In the genomic region with DNA sequence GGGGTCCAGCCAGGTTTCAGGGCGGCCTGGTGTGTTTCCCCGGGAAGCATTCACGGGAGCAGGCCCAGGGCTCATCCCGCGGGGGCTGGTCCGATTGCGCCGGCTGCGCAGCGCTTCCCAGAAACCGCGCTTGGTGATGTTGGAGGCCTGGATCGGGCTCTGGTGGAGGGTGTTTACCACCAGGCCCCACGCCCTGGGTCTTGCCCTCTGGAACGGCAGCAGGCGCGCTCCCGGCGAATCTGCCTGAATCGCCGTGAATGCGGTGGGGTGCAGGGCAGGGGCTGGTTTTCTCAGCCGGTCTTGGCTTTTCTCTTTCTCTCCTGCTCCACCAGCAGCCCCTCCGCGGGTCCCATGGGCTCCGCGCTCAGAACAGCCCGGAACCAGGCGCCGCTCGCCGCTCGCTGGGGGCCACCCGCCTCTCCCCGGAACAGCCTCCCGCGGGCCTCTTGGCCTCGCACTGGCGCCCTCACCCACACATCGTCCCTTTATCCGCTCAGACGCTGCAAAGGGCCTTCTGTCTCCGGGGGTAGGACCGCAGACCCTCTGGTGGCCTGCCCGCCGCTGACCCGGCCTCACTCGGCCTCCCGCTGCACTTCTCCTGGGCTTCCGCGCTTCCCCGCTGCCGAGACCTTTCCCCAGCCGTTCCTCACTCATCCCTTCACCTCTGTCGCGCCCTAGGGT, we compare ENCODE assay signal across 17 cellular contexts.
DNase-seq lines count a peak whose midpoint lies in the region; ATAC-seq and TF ChIP-seq lines count a peak whose summit lies in the region.
"Had no signal": no experiment of that assay in that cellular context is flagged by ENCODE, and none has a peak within 500 bp of the region (broad histone marks: within the 10 kb centered on the region; RNA-seq: fewer than 3 reads in every experiment).

No MANE protein-coding gene starts in this region.

- H3K9me2 ChIP-seq in GM23338 (ENCODE audit: insufficient read depth) (no peaks in the 10 kb centered on the region), hepatocyte (replicated peaks; ENCODE audit: insufficient read depth) (no peaks in the 10 kb centered on the region)

- no peaks in the 10 kb centered on the region; the same call in 2 of the 3 replicates for H3K36me3 Mint-ChIP-seq in GM23338 (ENCODE audit: low read depth)
- H3K36me3 Mint-ChIP-seq: T-cell had no signal

- no peaks in the 10 kb centered on the region for H4K20me1 ChIP-seq in GM23338 (replicated peaks; ENCODE audit: insufficient read depth)
- no peaks in the 10 kb centered on the region for H4K20me1 ChIP-seq in hepatocyte (ENCODE audit: insufficient read depth, poor library complexity, severe bottlenecking)
- H4K20me1 ChIP-seq: BLaER1 treated with 17β-estradiol and CSF1 and Interleukin-3, amounts not matched to agents 10 nM and 100 nM had no signal

- no peak for TF ChIP-seq POLR2A in breast epithelium (IDR thresholded peaks at IDR 0.05)

- H3K27me3 ChIP-seq in GM23338 (ENCODE audit: insufficient read depth) (peaks cover 48% of the 10 kb centered on the region), breast epithelium (peaks cover 0 to 19% of the 10 kb centered on the region in 2 donors), hepatocyte (peaks cover 4% of the 10 kb centered on the region), psoas muscle (ENCODE audit: insufficient read depth in 3 of 3, low read length in 2 of 3) (peaks cover 0 to 35% (median 22%) of the 10 kb centered on the region in 3 donors)
- H3K27me3 ChIP-seq: BLaER1 treated with 17β-estradiol and CSF1 and Interleukin-3, amounts not matched to agents 10 nM and 100 nM had no signal

- 44% methylated on average over 40 of the region's 56 CpGs for WGBS in hepatocyte (ENCODE audit: low lambda C conversion rate, missing lambda C conversion rate)
- 15 to 22% (median 17%) methylated on average over 48 to 56 of the region's 56 CpGs for WGBS in psoas muscle, 3 donors

- no peaks in the 10 kb centered on the region; the same call in 2 of the 3 replicates for H3K9me3 Mint-ChIP-seq in GM23338
- H3K9me3 Mint-ChIP-seq: activated T-helper 2 cell treated with anti-CD3 and anti-CD28 coated beads, Interferon-gamma antibody, Interleukin-2, Interleukin-4, amounts not matched to agents 10 μg/mL and 5 μg/mL and 100 μg/mL, durations not matched to agents 14 hours and 24 hours and 36 hours; T-cell had no signal

- ATAC-seq in GM23338 (peak; percentile 71), psoas muscle (peak in 1 of 4 donors; percentile 29), GM19463 (IDR thresholded peaks at IDR 0.05; ENCODE audit: unreplicated experiment) (no peak)
- ATAC-seq: T-cell had no signal

- H3K27ac ChIP-seq in GM23338 (ENCODE audit: low read depth) (no peak overlapping the region), breast epithelium (no peak overlapping the region), hepatocyte (no peak overlapping the region), psoas muscle (no peak overlapping the region)
- H3K27ac ChIP-seq: BLaER1 treated with 17β-estradiol and CSF1 and Interleukin-3, amounts not matched to agents 10 nM and 100 nM; parathyroid adenoma had no signal

- intact Hi-C loops in breast epithelium (cut with DNase I; ENCODE audit: low total_unique reads) = no loop called here
- intact Hi-C loops in psoas muscle (cut with DNase I) = no loop called here

- in situ Hi-C loops in G401 (cut with HindIII; ENCODE audit: low sequenced_read_pairs) = no loop called here

- peak overlapping the region; percentile 76 for H3K4me3 ChIP-seq in GM23338
- peak overlapping the region; percentile 11 to 51 (median 26) for H3K4me3 ChIP-seq in breast epithelium
- H3K4me3 ChIP-seq in hepatocyte = no peak overlapping the region
- H3K4me3 ChIP-seq in psoas muscle = peak overlapping the region; percentile 28
- H3K4me3 ChIP-seq: BLaER1 treated with 17β-estradiol and CSF1 and Interleukin-3, amounts not matched to agents 10 nM and 100 nM had no signal

- H3K4me2 ChIP-seq in GM23338 = peak overlapping the region; percentile 84
- H3K4me2 ChIP-seq in hepatocyte = peak overlapping the region; percentile 78
- H3K4me2 ChIP-seq: BLaER1 treated with 17β-estradiol and CSF1 and Interleukin-3, amounts not matched to agents 10 nM and 100 nM had no signal

- H3K9me3 ChIP-seq in breast epithelium (no peaks in the 10 kb centered on the region), hepatocyte (ENCODE audit: low read depth) (no peaks in the 10 kb centered on the region), psoas muscle (no peaks in the 10 kb centered on the region)

- peaks cover 9% of the 10 kb centered on the region for H3K4me1 ChIP-seq in GM23338 (ENCODE audit: insufficient read depth)
- no peaks in the 10 kb centered on the region for H3K4me1 ChIP-seq in breast epithelium
- H3K4me1 ChIP-seq in hepatocyte (ENCODE audit: insufficient read depth) = no peaks in the 10 kb centered on the region
- no peaks in the 10 kb centered on the region for H3K4me1 ChIP-seq in psoas muscle
- H3K4me1 ChIP-seq: BLaER1 treated with 17β-estradiol and CSF1 and Interleukin-3, amounts not matched to agents 10 nM and 100 nM; parathyroid adenoma had no signal

- H3K36me3 ChIP-seq in GM23338 (ENCODE audit: insufficient read depth) = no peaks in the 10 kb centered on the region
- no peaks in the 10 kb centered on the region for H3K36me3 ChIP-seq in breast epithelium
- no peaks in the 10 kb centered on the region for H3K36me3 ChIP-seq in hepatocyte (replicated peaks; ENCODE audit: insufficient read depth, low read depth)
- no peaks in the 10 kb centered on the region for H3K36me3 ChIP-seq in psoas muscle (ENCODE audit: insufficient read depth in 1 of 2, low read depth in 1 of 2)
- H3K36me3 ChIP-seq: BLaER1 treated with 17β-estradiol and CSF1 and Interleukin-3, amounts not matched to agents 10 nM and 100 nM had no signal

- no peak overlapping the region for H3K27ac Mint-ChIP-seq in GM23338
- H3K27ac Mint-ChIP-seq: activated T-helper 2 cell treated with anti-CD3 and anti-CD28 coated beads, Interferon-gamma antibody, Interleukin-2, Interleukin-4, amounts not matched to agents 10 μg/mL and 5 μg/mL and 100 μg/mL, durations not matched to agents 14 hours and 24 hours and 36 hours; T-cell had no signal

- peak overlapping the region; percentile 80 for H3K4me3 Mint-ChIP-seq in GM23338

- H2AFZ ChIP-seq in GM23338 (peak overlapping the region; percentile 100), hepatocyte (peak overlapping the region; percentile 56)
- H2AFZ ChIP-seq: parathyroid adenoma had no signal

- H3K27me3 Mint-ChIP-seq in GM23338 (ENCODE audit: insufficient read depth, low read depth, poor library complexity) = peaks cover 25% of the 10 kb centered on the region

- peaks cover 21% of the 10 kb centered on the region for H3K4me1 Mint-ChIP-seq in GM23338

- TF ChIP-seq CTCF in GM23338 (conservative IDR thresholded peaks at IDR 0.05; ENCODE audit: low read depth in 2 of 2) (no peak), breast epithelium (IDR thresholded peaks at IDR 0.05) (no peak), hepatocyte (IDR thresholded peaks at IDR 0.05; ENCODE audit: poor library complexity) (no peak), psoas muscle (IDR thresholded peaks at IDR 0.05) (no peak)

- no peaks in the 10 kb centered on the region for H3F3A ChIP-seq in GM23338 (replicated peaks; ENCODE audit: low read depth)

- H3K79me2 ChIP-seq in GM23338 (replicated peaks; ENCODE audit: insufficient read depth) (no peaks in the 10 kb centered on the region), hepatocyte (no peaks in the 10 kb centered on the region)
- H3K79me2 ChIP-seq: parathyroid adenoma had no signal

- peak; percentile 64 for DNase-seq in GM23338 (ENCODE audit: low spot score)
- DNase-seq in breast epithelium (ENCODE audit: low spot score in 2 of 2) = no peak
- no peak for DNase-seq in hepatocyte (ENCODE audit: low spot score)
- peak; percentile 35 to 58 for DNase-seq in psoas muscle
- DNase-seq in NAMALWA (ENCODE audit: low spot score) = no peak
- DNase-seq in NCI-H2081 treated with DMSO at 0.1 percent for 48 hours (lab: John Stamatoyannopoulos, UW) = no peak
- DNase-seq in G401 (ENCODE audit: low spot score) = no peak
- DNase-seq: activated CD4-positive, alpha-beta T cell treated with anti-CD3 and anti-CD28 coated beads for 1 hour; foreskin fibroblast; GF-D8; stimulated activated CD4-positive, alpha-beta T cell treated with anti-CD3 and anti-CD28 coated beads, Interleukin-4, amount 100 ng/mL, for 4 hours; stimulated activated naive CD4-positive, alpha-beta T cell treated with Interleukin-2 at 50 U/mL for 16 hours; T-cell had no signal

TF ChIP-seq in GM23338, 12 proteins besides CTCF, POLR2A, EP300 and RAD21:
- TF ChIP-seq EZH2 (IDR thresholded peaks at IDR 0.05; ENCODE audit: low read depth, unreplicated experiment) (peak; percentile 38), NANOG (IDR thresholded peaks at IDR 0.05; ENCODE audit: borderline replicate concordance) (no peak), ZNF114 (CRISPR knock-in tag; IDR thresholded peaks at IDR 0.05) (no peak), STAT1 (IDR thresholded peaks at IDR 0.05; ENCODE audit: unreplicated experiment) (no peak), POLR2AphosphoS5 (IDR thresholded peaks at IDR 0.05; ENCODE audit: low read depth) (no peak), CREB1 (CRISPR knock-in tag; IDR thresholded peaks at IDR 0.05; ENCODE audit: low read depth) (no peak)
- TF ChIP-seq, protein P1, sequence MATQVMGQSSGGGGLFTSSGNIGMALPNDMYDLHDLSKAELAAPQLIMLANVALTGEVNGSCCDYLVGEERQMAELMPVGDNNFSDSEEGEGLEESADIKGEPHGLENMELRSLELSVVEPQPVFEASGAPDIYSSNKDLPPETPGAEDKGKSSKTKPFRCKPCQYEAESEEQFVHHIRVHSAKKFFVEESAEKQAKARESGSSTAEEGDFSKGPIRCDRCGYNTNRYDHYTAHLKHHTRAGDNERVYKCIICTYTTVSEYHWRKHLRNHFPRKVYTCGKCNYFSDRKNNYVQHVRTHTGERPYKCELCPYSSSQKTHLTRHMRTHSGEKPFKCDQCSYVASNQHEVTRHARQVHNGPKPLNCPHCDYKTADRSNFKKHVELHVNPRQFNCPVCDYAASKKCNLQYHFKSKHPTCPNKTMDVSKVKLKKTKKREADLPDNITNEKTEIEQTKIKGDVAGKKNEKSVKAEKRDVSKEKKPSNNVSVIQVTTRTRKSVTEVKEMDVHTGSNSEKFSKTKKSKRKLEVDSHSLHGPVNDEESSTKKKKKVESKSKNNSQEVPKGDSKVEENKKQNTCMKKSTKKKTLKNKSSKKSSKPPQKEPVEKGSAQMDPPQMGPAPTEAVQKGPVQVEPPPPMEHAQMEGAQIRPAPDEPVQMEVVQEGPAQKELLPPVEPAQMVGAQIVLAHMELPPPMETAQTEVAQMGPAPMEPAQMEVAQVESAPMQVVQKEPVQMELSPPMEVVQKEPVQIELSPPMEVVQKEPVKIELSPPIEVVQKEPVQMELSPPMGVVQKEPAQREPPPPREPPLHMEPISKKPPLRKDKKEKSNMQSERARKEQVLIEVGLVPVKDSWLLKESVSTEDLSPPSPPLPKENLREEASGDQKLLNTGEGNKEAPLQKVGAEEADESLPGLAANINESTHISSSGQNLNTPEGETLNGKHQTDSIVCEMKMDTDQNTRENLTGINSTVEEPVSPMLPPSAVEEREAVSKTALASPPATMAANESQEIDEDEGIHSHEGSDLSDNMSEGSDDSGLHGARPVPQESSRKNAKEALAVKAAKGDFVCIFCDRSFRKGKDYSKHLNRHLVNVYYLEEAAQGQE (IDR thresholded peaks at IDR 0.05; ENCODE audit: unreplicated experiment) = no peak

Comparison
In these comparisons a context has a peak if more than half of its experiments do, and no peak if none do; other contexts are left out.
1. DNase-seq: peak in GM23338 (single experiment) and psoas muscle (2 of 2); none in breast epithelium (0 of 2), hepatocyte (single experiment), NAMALWA (single experiment), NCI-H2081 treated with DMSO at 0.1 percent for 48 hours (single experiment) and G401 (single experiment).